9 cellular contexts compared by ENCODE assay signal in the genomic region with DNA sequence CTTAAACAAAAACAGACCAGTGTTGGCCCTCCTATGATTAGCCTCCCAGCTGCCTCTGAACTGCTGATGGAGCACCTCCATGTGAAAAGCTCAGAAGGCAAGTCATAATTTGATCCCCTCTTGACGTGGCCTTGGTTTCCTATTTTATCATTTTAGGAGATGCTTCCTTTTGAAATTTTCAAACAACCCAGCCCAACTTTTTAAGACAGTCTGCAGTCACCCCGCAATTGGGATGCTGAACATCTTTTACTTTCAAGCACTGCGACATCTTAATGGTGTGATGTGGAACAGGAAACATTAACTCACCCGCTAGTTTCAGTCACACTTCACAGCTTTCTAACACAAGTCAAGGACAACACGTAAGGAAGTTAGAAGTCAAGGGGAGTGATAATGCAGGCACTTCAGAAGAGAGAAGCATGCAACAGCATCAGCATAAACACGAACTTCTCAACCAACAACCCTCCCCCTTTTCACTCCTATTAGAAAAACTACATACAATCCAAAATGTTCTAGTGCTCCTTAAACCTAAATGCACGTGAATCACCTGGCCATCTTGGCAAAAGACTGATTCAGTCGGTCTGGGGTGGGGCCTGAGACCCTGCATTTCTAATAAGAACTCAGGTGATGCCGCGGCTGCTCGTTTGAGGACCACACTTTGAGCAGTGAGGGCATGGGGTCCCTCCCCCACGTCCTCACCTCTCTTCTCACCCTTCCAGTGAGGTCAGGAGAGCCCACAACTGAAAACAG.
DNase-seq lines count a peak whose midpoint lies in the region; ATAC-seq and TF ChIP-seq lines count a peak whose summit lies in the region.
"Had no signal": no experiment of that assay in that cellular context is flagged by ENCODE, and none has a peak within 500 bp of the region (broad histone marks: within the 10 kb centered on the region; RNA-seq: fewer than 3 reads in every experiment).

No MANE protein-coding gene starts in this region.

- peaks cover 34% of the 10 kb centered on the region for H3K36me3 Mint-ChIP-seq in activated T-helper 2 cell treated with anti-CD3 and anti-CD28 coated beads, Interferon-gamma antibody, Interleukin-2, Interleukin-4, amounts not matched to agents 10 μg/mL and 5 μg/mL and 100 μg/mL, durations not matched to agents 14 hours and 24 hours and 36 hours (ENCODE audit: low read depth)
- peaks cover 5% of the 10 kb centered on the region for H3K36me3 Mint-ChIP-seq in progenitor cell of endocrine pancreas (ENCODE audit: insufficient read depth)

- H3K4me1 ChIP-seq in SJCRH30 = no peaks in the 10 kb centered on the region

- H3K36me3 ChIP-seq in SJCRH30 = no peaks in the 10 kb centered on the region

- H3K27me3 Mint-ChIP-seq in activated T-helper 2 cell treated with anti-CD3 and anti-CD28 coated beads, Interferon-gamma antibody, Interleukin-2, Interleukin-4, amounts not matched to agents 10 μg/mL and 5 μg/mL and 100 μg/mL, durations not matched to agents 14 hours and 24 hours and 36 hours (ENCODE audit: low read depth) = no peaks in the 10 kb centered on the region
- H3K27me3 Mint-ChIP-seq in progenitor cell of endocrine pancreas = no peaks in the 10 kb centered on the region

- no peak overlapping the region for H3K4me3 ChIP-seq in SJCRH30

- H3K27ac ChIP-seq in SJCRH30 = no peak overlapping the region

- no peaks in the 10 kb centered on the region for H3K27me3 ChIP-seq in SJCRH30

- TF ChIP-seq CTCF in progenitor cell of endocrine pancreas (IDR thresholded peaks at IDR 0.05; ENCODE audit: unreplicated experiment) = no peak

- no peaks in the 10 kb centered on the region for H3K9me3 ChIP-seq in SJCRH30 (replicated peaks)

- H3K27ac Mint-ChIP-seq in activated T-helper 2 cell treated with anti-CD3 and anti-CD28 coated beads, Interferon-gamma antibody, Interleukin-2, Interleukin-4, amounts not matched to agents 10 μg/mL and 5 μg/mL and 100 μg/mL, durations not matched to agents 14 hours and 24 hours and 36 hours = peak overlapping the region; percentile 83
- H3K27ac Mint-ChIP-seq in progenitor cell of endocrine pancreas = no peak overlapping the region

- peak; percentile 91 for ATAC-seq in HG03135 (IDR thresholded peaks at IDR 0.05; ENCODE audit: unreplicated experiment)

- intact Hi-C loops in activated T-helper 2 cell treated with anti-CD3 and anti-CD28 coated beads, Interferon-gamma antibody, Interleukin-2, Interleukin-4, amounts not matched to agents 10 μg/mL and 5 μg/mL and 100 μg/mL, durations not matched to agents 14 hours and 24 hours and 36 hours (cut with micrococcal nuclease) = loop anchor here (1.0 to 2.0 kb wide), 5 partner anchors 23 to 62 kb away; no protein-coding TSS in a partner anchor

- peak overlapping the region; percentile 23 for H3K4me3 Mint-ChIP-seq in activated T-helper 2 cell treated with anti-CD3 and anti-CD28 coated beads, Interferon-gamma antibody, Interleukin-2, Interleukin-4, amounts not matched to agents 10 μg/mL and 5 μg/mL and 100 μg/mL, durations not matched to agents 14 hours and 24 hours and 36 hours (ENCODE audit: low read depth)
- H3K4me3 Mint-ChIP-seq in progenitor cell of endocrine pancreas (ENCODE audit: low read depth) = no peak overlapping the region

- H3K9me3 Mint-ChIP-seq in activated T-helper 2 cell treated with anti-CD3 and anti-CD28 coated beads, Interferon-gamma antibody, Interleukin-2, Interleukin-4, amounts not matched to agents 10 μg/mL and 5 μg/mL and 100 μg/mL, durations not matched to agents 14 hours and 24 hours and 36 hours = no peaks in the 10 kb centered on the region
- no peaks in the 10 kb centered on the region for H3K9me3 Mint-ChIP-seq in progenitor cell of endocrine pancreas (ENCODE audit: low read depth)

- peak in 2 of 3 donors; percentile 45 to 56 for DNase-seq in stimulated activated CD4-positive, alpha-beta T cell treated with anti-CD3 and anti-CD28 coated beads, Interleukin-12 subunit alpha, Interleukin-12 subunit beta, amount 100 ng/mL, for 48 hours (ENCODE audit: low read depth in 2 of 3, low spot score in 1 of 3)
- no peak for DNase-seq in stimulated activated CD4-positive, alpha-beta T cell treated with anti-CD3 and anti-CD28 coated beads, Interleukin-12 subunit alpha, Interleukin-12 subunit beta, amount 100 ng/mL, for 4 hours
- peak; percentile 38 for DNase-seq in activated T-helper 2 cell treated with anti-CD3 and anti-CD28 coated beads, Interferon-gamma antibody, Interleukin-2, Interleukin-4, amounts not matched to agents 10 μg/mL and 5 μg/mL and 100 μg/mL, durations not matched to agents 14 hours and 24 hours and 36 hours (ENCODE audit: low spot score)
- DNase-seq in progenitor cell of endocrine pancreas (ENCODE audit: low spot score, unreplicated experiment) (no peak), SJCRH30 (no peak), mucosa of gallbladder (ENCODE audit: low spot score) (no peak), SHP77 (lab: John Stamatoyannopoulos, UW) (no peak)
- DNase-seq: DND-41 had no signal

- H3K4me1 Mint-ChIP-seq in activated T-helper 2 cell treated with anti-CD3 and anti-CD28 coated beads, Interferon-gamma antibody, Interleukin-2, Interleukin-4, amounts not matched to agents 10 μg/mL and 5 μg/mL and 100 μg/mL, durations not matched to agents 14 hours and 24 hours and 36 hours (ENCODE audit: low read depth) = peaks cover 65% of the 10 kb centered on the region
- peaks cover 6% of the 10 kb centered on the region for H3K4me1 Mint-ChIP-seq in progenitor cell of endocrine pancreas (ENCODE audit: low read depth)

Comparison
In these comparisons a context has a peak if more than half of its experiments do, and no peak if none do; other contexts are left out.
1. DNase-seq: peak in stimulated activated CD4-positive, alpha-beta T cell treated with anti-CD3 and anti-CD28 coated beads, Interleukin-12 subunit alpha, Interleukin-12 subunit beta, amount 100 ng/mL, for 48 hours (2 of 3) and activated T-helper 2 cell treated with anti-CD3 and anti-CD28 coated beads, Interferon-gamma antibody, Interleukin-2, Interleukin-4, amounts not matched to agents 10 μg/mL and 5 μg/mL and 100 μg/mL, durations not matched to agents 14 hours and 24 hours and 36 hours (single experiment); none in stimulated activated CD4-positive, alpha-beta T cell treated with anti-CD3 and anti-CD28 coated beads, Interleukin-12 subunit alpha, Interleukin-12 subunit beta, amount 100 ng/mL, for 4 hours (single experiment), progenitor cell of endocrine pancreas (single experiment), SJCRH30 (0 of 2), mucosa of gallbladder (single experiment) and SHP77 (0 of 2).